ENCODE assay signal across 8 cellular contexts in genomic region chr2:101223814-101224231, GRCh38. TPM values are rescaled to one million over a fixed set of nuclear protein-coding genes. Genes with fewer than 3 reads are reported as not detected.
A peak's percentile ranks its signal among the peaks of the same experiment; 100 is the strongest.
DNase-seq lines count a peak whose midpoint lies in the region; ATAC-seq and TF ChIP-seq lines count a peak whose summit lies in the region.

No MANE protein-coding gene starts in this region.

- DNase-seq in CD14-positive monocyte (ENCODE audit: low spot score) (peak; percentile 57), UCSD-AML1 (lab: John Stamatoyannopoulos, UW; ENCODE audit: unreplicated experiment) (peak; percentile 49), glomerular visceral epithelial cell (ENCODE audit: extremely low spot score) (peak; percentile 91), medulla oblongata (ENCODE audit: extremely low spot score) (no peak), esophagus muscularis mucosa (ENCODE audit: extremely low spot score) (no peak), dedifferentiated amniotic fluid mesenchymal stem cell (ENCODE audit: extremely low spot score) (no peak)

- no peak overlapping the region for H3K4me3 ChIP-seq in esophagus muscularis mucosa

- H3K27ac ChIP-seq in esophagus muscularis mucosa (replicated peaks in 1 of 4): no peak overlapping the region

- no peak for TF ChIP-seq EP300 in esophagus muscularis mucosa (IDR thresholded peaks at IDR 0.05)

- H3K36me3 Mint-ChIP-seq in CD14-positive monocyte: no peaks in the 10 kb centered on the region

- peaks cover 37% of the 10 kb centered on the region for H3K4me1 Mint-ChIP-seq in CD14-positive monocyte

- H3K27me3 ChIP-seq in esophagus muscularis mucosa: no peaks in the 10 kb centered on the region

- TF ChIP-seq POLR2A in esophagus muscularis mucosa (IDR thresholded peaks at IDR 0.05; ENCODE audit: low read depth): no peak

- H3K9me3 Mint-ChIP-seq in CD14-positive monocyte: peaks cover 0 to 9% (median 2%) of the 10 kb centered on the region in 7 donors

- no peaks in the 10 kb centered on the region for H3K36me3 ChIP-seq in esophagus muscularis mucosa

- H3K27ac Mint-ChIP-seq in CD14-positive monocyte: peak overlapping the region in 6 of 7 donors; percentile 19 to 69 (median 60)

- H3K4me1 ChIP-seq in esophagus muscularis mucosa: no peaks in the 10 kb centered on the region

- H3K27me3 Mint-ChIP-seq in CD14-positive monocyte (ENCODE audit: low read depth in 3 of 3): peaks cover 2 to 4% (median 2%) of the 10 kb centered on the region in 3 donors

- WGBS in esophagus muscularis mucosa: 85% methylated on average over 7 of the region's 7 CpGs

- intact Hi-C loops in CD14-positive monocyte (cut with micrococcal nuclease) (no loop called here), esophagus muscularis mucosa (cut with DNase I) (no loop called here)

- H3K4me3 Mint-ChIP-seq in CD14-positive monocyte: peak overlapping the region; percentile 64 to 85

- TF ChIP-seq CTCF in CD14-positive monocyte (IDR thresholded peaks at IDR 0.05): no peak
- no peak for TF ChIP-seq CTCF in esophagus muscularis mucosa (IDR thresholded peaks at IDR 0.05)

- H3K9me3 ChIP-seq in esophagus muscularis mucosa: no peaks in the 10 kb centered on the region

- ATAC-seq in GM19452 (IDR thresholded peaks at IDR 0.05; ENCODE audit: unreplicated experiment) (peak; percentile 99), HG03460 (IDR thresholded peaks at IDR 0.05; ENCODE audit: unreplicated experiment) (peak; percentile 97)

RNA-seq across cellular contexts. Expression of gene CNOT11, which starts 28.9 kb away (rescaled TPM):
- 10 to 100 TPM; 38.4 to 39.0 TPM for polyA plus RNA-seq in CD14-positive monocyte
- total RNA-seq in esophagus muscularis mucosa: 10 to 100 TPM; 25.7 to 35.8 (median 29.0) TPM

Comparison
In these comparisons a context has a peak if more than half of its experiments do, and no peak if none do; other contexts are left out.
1. DNase-seq: peak in CD14-positive monocyte (single experiment), UCSD-AML1 (single experiment) and glomerular visceral epithelial cell (single experiment); none in medulla oblongata (single experiment), esophagus muscularis mucosa (single experiment) and dedifferentiated amniotic fluid mesenchymal stem cell (single experiment).